Comparison of ENCODE assay signal across 26 cellular contexts in the genomic region with DNA sequence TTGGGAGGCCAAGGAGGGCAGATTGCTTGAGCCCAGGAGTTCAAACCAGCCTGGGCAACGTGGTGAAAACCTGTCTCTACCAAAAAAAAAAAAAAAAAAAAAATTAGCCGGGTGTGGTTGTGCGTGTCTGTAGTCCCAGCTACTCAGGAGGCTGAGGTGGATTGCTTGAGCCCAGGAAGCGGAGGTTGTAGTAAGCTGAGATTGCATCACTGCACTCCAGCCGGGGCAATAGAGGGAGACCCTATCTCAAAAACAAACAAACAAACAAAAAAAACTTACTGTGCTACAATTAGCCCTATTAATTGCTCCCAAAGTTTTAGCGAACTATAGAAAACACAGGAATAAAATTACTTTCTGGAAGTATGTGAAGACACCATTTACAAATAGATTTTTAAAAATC.
"Had no signal": no experiment of that assay in that cellular context is flagged by ENCODE, and none has a peak within 500 bp of the region (broad histone marks: within the 10 kb centered on the region; RNA-seq: fewer than 3 reads in every experiment).

No MANE protein-coding gene starts in this region.

- H3K27ac ChIP-seq: adrenal gland, cardiac muscle cell, coronary artery, esophagus muscularis mucosa, foreskin keratinocyte, heart right ventricle, lower lobe of right lung, spleen, testis, transverse colon had no signal

- DNase-seq: activated B cell treated with CpG ODN at 0.5 μM for 24 hours; activated CD4-positive, alpha-beta T cell treated with anti-CD3 and anti-CD28 coated beads, Interleukin-2, amount 50 U/mL, for 1 hour; activated CD8-positive, alpha-beta memory T cell treated with anti-CD3 and anti-CD28 coated beads, Interleukin-2, amount 10 ng/mL, durations not matched to agents 7 days and 5 days; activated CD8-positive, alpha-beta T cell treated with anti-CD3 and anti-CD28 coated beads for 36 hours; activated naive CD4-positive, alpha-beta T cell; activated T-cell treated with anti-CD3 and anti-CD28 coated beads, Interleukin-2, amount 50 U/mL, for 48 hours; adrenal gland; aorta; body of pancreas; foreskin keratinocyte; heart right ventricle; kidney glomerular epithelial cell; lower lobe of right lung; mesenchymal stem cell; naive thymus-derived CD8-positive, alpha-beta T cell; right cardiac atrium; spleen; stimulated activated naive CD8-positive, alpha-beta T cell treated with anti-CD3 and anti-CD28 coated beads, Interleukin-15, Interleukin-2, amounts not matched to agents 100 U/mL and 50 U/mL, for 24 hours; T-helper 2 cell; testis; transverse colon had no signal

- H3K4me1 ChIP-seq: foreskin keratinocyte, lower lobe of right lung, testis, transverse colon had no signal

- H3K36me3 Mint-ChIP-seq: activated naive CD4-positive, alpha-beta T cell treated with anti-CD3 and anti-CD28 coated beads, Interleukin-2, amount 50 U/mL, for 72 hours had no signal

- H3K4me3 Mint-ChIP-seq: activated B cell treated with CpG ODN at 0.5 μM for 24 hours; activated CD8-positive, alpha-beta memory T cell treated with anti-CD3 and anti-CD28 coated beads, Interleukin-2, amount 10 ng/mL, durations not matched to agents 7 days and 5 days; activated CD8-positive, alpha-beta T cell treated with anti-CD3 and anti-CD28 coated beads for 36 hours; naive thymus-derived CD8-positive, alpha-beta T cell had no signal

- H3K9me3 Mint-ChIP-seq: activated B cell treated with CpG ODN at 0.5 μM for 24 hours; activated CD8-positive, alpha-beta T cell treated with anti-CD3 and anti-CD28 coated beads for 36 hours; activated naive CD4-positive, alpha-beta T cell treated with anti-CD3 and anti-CD28 coated beads, Interleukin-2, amount 50 U/mL, for 72 hours; naive thymus-derived CD8-positive, alpha-beta T cell had no signal

- H3K9me3 ChIP-seq: body of pancreas, esophagus muscularis mucosa, heart right ventricle, lower lobe of right lung, spleen, testis, transverse colon had no signal

- ATAC-seq: activated CD8-positive, alpha-beta memory T cell treated with anti-CD3 and anti-CD28 coated beads, Interleukin-2, amount 10 ng/mL, durations not matched to agents 7 days and 5 days; activated CD8-positive, alpha-beta T cell treated with anti-CD3 and anti-CD28 coated beads for 36 hours; activated naive CD4-positive, alpha-beta T cell treated with anti-CD3 and anti-CD28 coated beads, Interleukin-2, amount 50 U/mL, for 72 hours; body of pancreas; foreskin keratinocyte; heart right ventricle; left lobe of liver; lower lobe of right lung; naive thymus-derived CD8-positive, alpha-beta T cell; right cardiac atrium; stimulated activated naive CD8-positive, alpha-beta T cell treated with anti-CD3 and anti-CD28 coated beads, Interleukin-15, Interleukin-2, amounts not matched to agents 100 U/mL and 50 U/mL, for 24 hours had no signal

- H3K27me3 Mint-ChIP-seq: activated B cell treated with CpG ODN at 0.5 μM for 24 hours; activated CD8-positive, alpha-beta memory T cell treated with anti-CD3 and anti-CD28 coated beads, Interleukin-2, amount 10 ng/mL, durations not matched to agents 7 days and 5 days; activated CD8-positive, alpha-beta T cell treated with anti-CD3 and anti-CD28 coated beads for 36 hours; naive thymus-derived CD8-positive, alpha-beta T cell had no signal

- H3K4me3 ChIP-seq: adrenal gland, body of pancreas, cardiac muscle cell, coronary artery, esophagus muscularis mucosa, heart right ventricle, lower lobe of right lung, spleen, testis, transverse colon had no signal

- H3K27ac Mint-ChIP-seq: activated B cell treated with CpG ODN at 0.5 μM for 24 hours; activated CD8-positive, alpha-beta memory T cell treated with anti-CD3 and anti-CD28 coated beads, Interleukin-2, amount 10 ng/mL, durations not matched to agents 7 days and 5 days; activated CD8-positive, alpha-beta T cell treated with anti-CD3 and anti-CD28 coated beads for 36 hours had no signal

- H3K27me3 ChIP-seq: adrenal gland, body of pancreas, cardiac muscle cell, esophagus muscularis mucosa, foreskin keratinocyte, heart right ventricle, spleen, testis, transverse colon had no signal

- H3K4me1 Mint-ChIP-seq: activated B cell treated with CpG ODN at 0.5 μM for 24 hours; activated CD8-positive, alpha-beta memory T cell treated with anti-CD3 and anti-CD28 coated beads, Interleukin-2, amount 10 ng/mL, durations not matched to agents 7 days and 5 days had no signal
